Comparison of ENCODE assay signal across 10 cellular contexts in the genomic region with DNA sequence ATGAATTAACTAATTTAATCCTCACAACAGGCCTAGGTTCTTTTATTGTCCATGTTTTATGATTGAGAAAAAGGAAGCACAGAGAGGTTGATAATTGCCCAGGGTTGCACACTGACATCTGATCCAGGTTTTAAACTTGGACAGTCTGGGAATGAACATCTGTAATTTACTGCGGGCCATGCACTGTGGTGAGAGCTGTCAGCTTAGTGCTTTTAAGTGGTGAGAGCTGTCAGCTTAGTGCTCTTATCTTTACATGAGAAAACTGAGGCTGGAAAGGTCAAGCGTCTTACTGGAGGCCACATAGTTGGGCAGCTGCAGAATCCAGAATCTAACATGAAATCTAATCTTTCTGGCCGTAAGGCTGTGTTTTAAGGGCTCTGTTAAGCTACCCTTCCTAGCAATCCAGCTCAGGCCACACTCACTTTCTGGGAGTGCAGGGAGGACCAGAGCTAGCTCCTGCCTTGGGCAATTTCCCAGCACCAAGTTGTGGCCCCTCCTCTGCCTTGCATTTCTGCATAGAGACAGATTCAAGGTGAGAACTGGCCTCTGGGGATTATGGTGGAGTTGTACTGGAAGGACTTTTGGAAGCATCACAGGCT.
"Had no signal": no experiment of that assay in that cellular context is flagged by ENCODE, and none has a peak within 500 bp of the region (broad histone marks: within the 10 kb centered on the region; RNA-seq: fewer than 3 reads in every experiment).

No MANE protein-coding gene starts in this region.

- DNase-seq: activated CD4-positive, alpha-beta T cell treated with anti-CD3 and anti-CD28 coated beads, Interleukin-2, amount 50 U/mL, for 1 hour; activated CD4-positive, CD25-positive, alpha-beta regulatory T cell; activated T-cell treated with anti-CD3 and anti-CD28 coated beads, Interleukin-2, amount 50 U/mL, for 1 hour; amygdala; esophagus squamous epithelium; foreskin keratinocyte; retina had no signal

- H3K9ac ChIP-seq: parathyroid adenoma had no signal

- H3K4me3 ChIP-seq: breast epithelium, esophagus squamous epithelium, tibial nerve had no signal

- H3K4me1 ChIP-seq: breast epithelium, esophagus squamous epithelium, foreskin keratinocyte, parathyroid adenoma had no signal

- H3K27me3 ChIP-seq: breast epithelium, esophagus squamous epithelium, foreskin keratinocyte, tibial nerve had no signal

- ATAC-seq: foreskin keratinocyte had no signal

- H3K27ac ChIP-seq: breast epithelium, esophagus squamous epithelium, foreskin keratinocyte, parathyroid adenoma, tibial nerve had no signal

- H3K36me3 ChIP-seq: breast epithelium, esophagus squamous epithelium, tibial nerve had no signal

- H3K79me2 ChIP-seq: parathyroid adenoma had no signal

- H3K9me3 ChIP-seq: breast epithelium, esophagus squamous epithelium, tibial nerve had no signal

- H2AFZ ChIP-seq: parathyroid adenoma had no signal
